In genomic region chr17:2102931-2103398, GRCh38 we compare ENCODE assay signal across 14 cellular contexts. TPM values are rescaled to one million over a fixed set of nuclear protein-coding genes. Genes with fewer than 3 reads are reported as not detected.
DNase-seq lines count a peak whose midpoint lies in the region; ATAC-seq and TF ChIP-seq lines count a peak whose summit lies in the region.
"Had no signal": no experiment of that assay in that cellular context is flagged by ENCODE, and none has a peak within 500 bp of the region (broad histone marks: within the 10 kb centered on the region; RNA-seq: fewer than 3 reads in every experiment).

No MANE protein-coding gene starts in this region.

- H3K4me3 Mint-ChIP-seq in Calu3 (ENCODE audit: low read depth, unreplicated experiment) (no peak overlapping the region), mesothelial cell of epicardium (no peak overlapping the region)
- H3K4me3 Mint-ChIP-seq: activated T-helper 1 cell treated with anti-CD3 and anti-CD28 coated beads, Interleukin-12 subunit alpha, Interleukin-12 subunit beta, Interleukin-2, Interleukin-4 antibody, amounts not matched to agents 30 ng/mL and 10 ng/mL and 1 ng/mL, durations not matched to agents 14 hours and 24 hours and 36 hours; H9 had no signal

- ATAC-seq in HG03159 (IDR thresholded peaks at IDR 0.05; ENCODE audit: unreplicated experiment) = no peak

- H3K27ac ChIP-seq in brain microvascular endothelial cell = no peak overlapping the region
- H3K27ac ChIP-seq: KMS-11, SJCRH30 had no signal

- no peaks in the 10 kb centered on the region for H3K27me3 ChIP-seq in brain microvascular endothelial cell (replicated peaks)
- H3K27me3 ChIP-seq: SJCRH30 had no signal

- TF ChIP-seq CTCF in Calu3 (IDR thresholded peaks at IDR 0.05; ENCODE audit: unreplicated experiment) (no peak), brain microvascular endothelial cell (IDR thresholded peaks at IDR 0.05; ENCODE audit: low read depth, low read length, missing control alignments) (no peak), mesothelial cell of epicardium (IDR thresholded peaks at IDR 0.05; ENCODE audit: unreplicated experiment) (no peak), GM20000 (IDR thresholded peaks at IDR 0.05; ENCODE audit: extremely low read depth, missing control alignments) (no peak)

- intact Hi-C loops in Calu3 (cut with micrococcal nuclease; ENCODE audit: unreplicated experiment) = no loop called here

- no peak overlapping the region for H3K4me3 ChIP-seq in brain microvascular endothelial cell (ENCODE audit: low read depth, low read length)
- H3K4me3 ChIP-seq: SJCRH30 had no signal

- CTCF ChIA-PET in Calu3 (lab: Charles Lee) = no interaction called here

- no peaks in the 10 kb centered on the region for H3K9me3 Mint-ChIP-seq in Calu3 (ENCODE audit: low read depth, unreplicated experiment)
- H3K9me3 Mint-ChIP-seq in mesothelial cell of epicardium = no peaks in the 10 kb centered on the region
- H3K9me3 Mint-ChIP-seq: activated T-helper 1 cell treated with anti-CD3 and anti-CD28 coated beads, Interleukin-12 subunit alpha, Interleukin-12 subunit beta, Interleukin-2, Interleukin-4 antibody, amounts not matched to agents 30 ng/mL and 10 ng/mL and 1 ng/mL, durations not matched to agents 14 hours and 24 hours and 36 hours; CD4-positive, CD25-positive, alpha-beta regulatory T cell; H9 had no signal

- H3K27ac Mint-ChIP-seq in Calu3 (ENCODE audit: unreplicated experiment) (peak overlapping the region; percentile 53), mesothelial cell of epicardium (peak overlapping the region; percentile 75)
- H3K27ac Mint-ChIP-seq: activated T-helper 1 cell treated with anti-CD3 and anti-CD28 coated beads, Interleukin-12 subunit alpha, Interleukin-12 subunit beta, Interleukin-2, Interleukin-4 antibody, amounts not matched to agents 30 ng/mL and 10 ng/mL and 1 ng/mL, durations not matched to agents 14 hours and 24 hours and 36 hours had no signal

- DNase-seq in Calu3 (no peak), LHCN-M2 (ENCODE audit: low read depth) (peak; percentile 59), brain microvascular endothelial cell (peak; percentile 74), mesothelial cell of epicardium (ENCODE audit: low spot score in 2 of 2, unreplicated experiment in 2 of 2) (no peak), GM20000 (ENCODE audit: low spot score) (no peak), ecto neural progenitor cell (ENCODE audit: low spot score) (no peak), SIG-M5 (lab: John Stamatoyannopoulos, UW) (no peak)
- DNase-seq: CD4-positive, CD25-positive, alpha-beta regulatory T cell; cortex of kidney; H9; SJCRH30 had no signal

- H3K4me1 Mint-ChIP-seq in Calu3 (ENCODE audit: low read depth, unreplicated experiment) (peaks cover 8% of the 10 kb centered on the region), mesothelial cell of epicardium (peaks cover 41% of the 10 kb centered on the region)
- H3K4me1 Mint-ChIP-seq: H9 had no signal

- H3K36me3 Mint-ChIP-seq in Calu3 (ENCODE audit: insufficient read depth, unreplicated experiment) (no peaks in the 10 kb centered on the region), mesothelial cell of epicardium (peaks cover 8% of the 10 kb centered on the region)

- in situ Hi-C loops in brain microvascular endothelial cell (cut with HindIII; ENCODE audit: low pct_ligation_motif_present, low sequenced_read_pairs) = no loop called here

- no TSS peak for BruUV-seq in Calu3 (replicated peaks; lab: Mats Ljungman, UMichigan)

- H3K36me3 ChIP-seq in brain microvascular endothelial cell (replicated peaks) = no peaks in the 10 kb centered on the region
- H3K36me3 ChIP-seq: SJCRH30 had no signal

- H3K27me3 Mint-ChIP-seq in Calu3 (ENCODE audit: unreplicated experiment) (no peaks in the 10 kb centered on the region), mesothelial cell of epicardium (ENCODE audit: low read depth) (no peaks in the 10 kb centered on the region)
- H3K27me3 Mint-ChIP-seq: CD4-positive, CD25-positive, alpha-beta regulatory T cell had no signal

RNA-seq across cellular contexts. Expression of gene HIC1, which starts 48.1 kb away (rescaled TPM):
- total RNA-seq in Calu3 (2022) (0.61 and 1.2 TPM in 2 replicates), LHCN-M2 (2014; rRNA removed) (7.5 and 8.8 TPM in 2 replicates), mesothelial cell of epicardium (97.9 to 99.3 TPM (median 98.9 TPM) in 3 replicates)
- polyA plus RNA-seq in LHCN-M2 (2012) = 3.7 TPM

Comparison
In these comparisons a context has a peak if more than half of its experiments do, and no peak if none do; other contexts are left out.
1. DNase-seq: peak in LHCN-M2 (single experiment) and brain microvascular endothelial cell (single experiment); none in Calu3 (single experiment), mesothelial cell of epicardium (0 of 2), GM20000 (single experiment), ecto neural progenitor cell (single experiment) and SIG-M5 (single experiment).
2. RNA of gene HIC1, which starts 48.1 kb away (total RNA-seq): 97.9 to 99.3 TPM in mesothelial cell of epicardium; 7.5 to 8.8 TPM in LHCN-M2 and 0.61 to 1.2 TPM in Calu3; every median in the first group is over 10 times any median in the second.